ENCODE assay signal across 1 cellular context in the genomic region with DNA sequence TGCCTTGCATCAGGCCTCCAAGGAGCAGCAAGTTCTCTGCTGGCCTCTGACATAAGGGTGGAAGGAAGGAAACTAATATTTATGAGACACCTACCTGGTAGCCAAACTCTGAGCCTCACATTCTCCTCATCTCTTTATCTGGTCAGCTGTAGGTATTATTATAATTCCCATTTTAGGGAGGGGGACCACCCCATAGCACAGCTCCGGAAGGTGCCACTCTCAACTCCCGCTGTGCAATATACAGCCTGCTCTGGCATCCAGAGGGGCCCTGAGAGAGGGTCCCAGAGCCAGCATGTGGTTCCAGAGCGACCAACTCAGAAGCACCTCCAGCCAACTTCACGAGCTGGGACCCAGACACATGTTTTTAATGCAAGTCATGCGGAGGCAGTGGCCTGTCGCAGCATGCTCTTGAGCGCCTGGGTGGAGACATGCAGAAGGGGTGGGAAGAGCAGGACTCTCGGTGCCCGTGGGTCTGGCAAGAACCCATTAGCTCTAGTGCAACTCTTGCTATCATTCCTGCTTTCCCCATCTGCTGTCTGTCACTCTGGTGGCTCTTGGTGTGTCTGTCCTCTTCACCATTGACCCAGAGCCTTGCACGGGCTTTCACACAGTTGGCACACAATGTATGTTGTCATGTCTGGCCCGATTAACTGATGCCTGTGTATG.
A peak's percentile ranks its signal among the peaks of the same experiment; 100 is the strongest.
TF ChIP-seq lines count a peak whose summit lies in the region.

No MANE protein-coding gene starts in this region.

TF ChIP-seq in HEK293, 187 proteins besides CTCF, POLR2A, EP300 and RAD21 (continued from another document):
- TF ChIP-seq, protein P1, sequence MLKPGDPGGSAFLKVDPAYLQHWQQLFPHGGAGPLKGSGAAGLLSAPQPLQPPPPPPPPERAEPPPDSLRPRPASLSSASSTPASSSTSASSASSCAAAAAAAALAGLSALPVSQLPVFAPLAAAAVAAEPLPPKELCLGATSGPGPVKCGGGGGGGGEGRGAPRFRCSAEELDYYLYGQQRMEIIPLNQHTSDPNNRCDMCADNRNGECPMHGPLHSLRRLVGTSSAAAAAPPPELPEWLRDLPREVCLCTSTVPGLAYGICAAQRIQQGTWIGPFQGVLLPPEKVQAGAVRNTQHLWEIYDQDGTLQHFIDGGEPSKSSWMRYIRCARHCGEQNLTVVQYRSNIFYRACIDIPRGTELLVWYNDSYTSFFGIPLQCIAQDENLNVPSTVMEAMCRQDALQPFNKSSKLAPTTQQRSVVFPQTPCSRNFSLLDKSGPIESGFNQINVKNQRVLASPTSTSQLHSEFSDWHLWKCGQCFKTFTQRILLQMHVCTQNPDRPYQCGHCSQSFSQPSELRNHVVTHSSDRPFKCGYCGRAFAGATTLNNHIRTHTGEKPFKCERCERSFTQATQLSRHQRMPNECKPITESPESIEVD (tag by site-specific recombination; IDR thresholded peaks at IDR 0.05): no peak
- TF ChIP-seq BCL6B (tag by site-specific recombination; IDR thresholded peaks at IDR 0.05): no peak
- no peak for TF ChIP-seq ZNF510 (tag by site-specific recombination; IDR thresholded peaks at IDR 0.05; ENCODE audit: insufficient replicate concordance)
- TF ChIP-seq KLF10 (tag by site-specific recombination; IDR thresholded peaks at IDR 0.05): no peak
- peak; percentile 58 for TF ChIP-seq ZNF341 (tag by site-specific recombination; IDR thresholded peaks at IDR 0.05; ENCODE audit: low read depth)
- TF ChIP-seq ZBTB44 (tag by site-specific recombination; IDR thresholded peaks at IDR 0.05): peak; percentile 80
- TF ChIP-seq ZNF776 (tag by site-specific recombination; IDR thresholded peaks at IDR 0.05; ENCODE audit: borderline replicate concordance): no peak
- TF ChIP-seq ZIC2 (tag by site-specific recombination; IDR thresholded peaks at IDR 0.05): 0 out of 2 replicates have a peak, but pooled peaks have one; percentile 19
